19 cellular contexts compared by ENCODE assay signal in the genomic region with DNA sequence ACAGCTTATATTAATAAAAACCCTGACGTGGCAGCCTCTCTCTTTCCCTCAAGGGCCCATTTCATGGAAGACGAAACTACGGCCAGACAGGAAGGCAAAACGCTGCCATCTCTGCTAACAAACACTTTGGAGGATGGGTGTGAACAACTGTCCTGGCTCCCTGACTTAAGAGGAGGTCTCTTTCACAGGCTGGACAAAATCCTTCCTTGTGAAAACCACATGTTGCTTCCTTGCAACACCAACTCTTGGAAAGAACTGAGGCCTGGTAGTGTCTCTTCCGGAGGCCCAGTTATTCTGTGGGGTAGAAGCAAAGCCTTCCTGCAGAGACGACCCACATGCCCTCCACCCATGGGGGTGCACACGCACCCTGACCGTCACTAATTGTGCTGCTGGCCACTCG.
A peak's percentile ranks its signal among the peaks of the same experiment; 100 is the strongest.
DNase-seq lines count a peak whose midpoint lies in the region; ATAC-seq and TF ChIP-seq lines count a peak whose summit lies in the region.
"Had no signal": no experiment of that assay in that cellular context is flagged by ENCODE, and none has a peak within 500 bp of the region (broad histone marks: within the 10 kb centered on the region; RNA-seq: fewer than 3 reads in every experiment).

No MANE protein-coding gene starts in this region.

- no peak overlapping the region for H2BK12ac ChIP-seq in mesenchymal stem cell (ENCODE audit: low read length in 2 of 2)

- H3K9ac ChIP-seq in mesenchymal stem cell (ENCODE audit: low read length) = peak overlapping the region; percentile 17
- H3K9ac ChIP-seq: BLaER1 treated with 17β-estradiol and CSF1 and Interleukin-3, amounts not matched to agents 10 nM and 100 nM had no signal

- no peak overlapping the region for H3K4ac ChIP-seq in mesenchymal stem cell (ENCODE audit: low read depth in 1 of 2, low read length in 2 of 2)

- H3K27me3 ChIP-seq in mesenchymal stem cell (ENCODE audit: control insufficient read depth in 1 of 2, insufficient read depth in 1 of 2, low read length in 2 of 2) = no peaks in the 10 kb centered on the region
- H3K27me3 ChIP-seq: BLaER1 treated with 17β-estradiol and CSF1 and Interleukin-3, amounts not matched to agents 10 nM and 100 nM had no signal

- CTCF ChIA-PET in HEK293 (lab: Yijun Ruan, JAX) = no interaction called here

- POLR2A ChIA-PET in HEK293 (lab: Yijun Ruan, JAX) = no interaction called here

- no peak overlapping the region for H4K91ac ChIP-seq in mesenchymal stem cell (ENCODE audit: low read length)

- no peak overlapping the region for H3K27ac Mint-ChIP-seq in stimulated activated effector memory CD8-positive, alpha-beta T cell treated with anti-CD3 and anti-CD28 coated beads, Interleukin-12 subunit alpha, Interleukin-12 subunit beta, amount 100 ng/mL, for 72 hours
- H3K27ac Mint-ChIP-seq: B cell; CD4-positive, CD25-positive, alpha-beta regulatory T cell; CD8-positive, alpha-beta memory T cell had no signal

- H3K9me3 Mint-ChIP-seq in stimulated activated effector memory CD8-positive, alpha-beta T cell treated with anti-CD3 and anti-CD28 coated beads, Interleukin-12 subunit alpha, Interleukin-12 subunit beta, amount 100 ng/mL, for 72 hours = no peaks in the 10 kb centered on the region
- H3K9me3 Mint-ChIP-seq: CD4-positive, CD25-positive, alpha-beta regulatory T cell; CD8-positive, alpha-beta memory T cell had no signal

- H3K4me3 Mint-ChIP-seq in stimulated activated effector memory CD8-positive, alpha-beta T cell treated with anti-CD3 and anti-CD28 coated beads, Interleukin-12 subunit alpha, Interleukin-12 subunit beta, amount 100 ng/mL, for 72 hours = no peak overlapping the region
- H3K4me3 Mint-ChIP-seq: B cell; CD4-positive, CD25-positive, alpha-beta regulatory T cell; CD8-positive, alpha-beta memory T cell had no signal

- WGBS in mesenchymal stem cell = 93% methylated on average over 9 of the region's 9 CpGs

- peaks cover 5% of the 10 kb centered on the region for H3K4me1 Mint-ChIP-seq in stimulated activated effector memory CD8-positive, alpha-beta T cell treated with anti-CD3 and anti-CD28 coated beads, Interleukin-12 subunit alpha, Interleukin-12 subunit beta, amount 100 ng/mL, for 72 hours
- H3K4me1 Mint-ChIP-seq: B cell had no signal

- H3K4me3 ChIP-seq in AG10803 (ENCODE audit: low read length) (no peak overlapping the region), HEK293 (ENCODE audit: low read depth, low read length) (no peak overlapping the region), mesenchymal stem cell (ENCODE audit: insufficient read depth in 1 of 2, low read depth in 1 of 2, low read length in 2 of 2) (no peak overlapping the region)
- H3K4me3 ChIP-seq: BLaER1 treated with 17β-estradiol and CSF1 and Interleukin-3, amounts not matched to agents 10 nM and 100 nM had no signal

- peaks cover 19% of the 10 kb centered on the region for H3K36me3 Mint-ChIP-seq in stimulated activated effector memory CD8-positive, alpha-beta T cell treated with anti-CD3 and anti-CD28 coated beads, Interleukin-12 subunit alpha, Interleukin-12 subunit beta, amount 100 ng/mL, for 72 hours

- no peak overlapping the region for H3K27ac ChIP-seq in HEK293 (ENCODE audit: extremely low read depth, low read depth, low read length)
- H3K27ac ChIP-seq in mesenchymal stem cell (ENCODE audit: low read length, poor library complexity, severe bottlenecking) = no peak overlapping the region

- H3K4me1 ChIP-seq in HEK293 (ENCODE audit: control insufficient read depth, insufficient read depth, low read length) (no peaks in the 10 kb centered on the region), mesenchymal stem cell (ENCODE audit: control insufficient read depth, insufficient read depth, low read depth, low read length) (no peaks in the 10 kb centered on the region)

- no peak overlapping the region for H2BK15ac ChIP-seq in mesenchymal stem cell (ENCODE audit: low read depth, poor library complexity, severe bottlenecking)

- H3K4me2 ChIP-seq in mesenchymal stem cell (ENCODE audit: low read length, poor library complexity, severe bottlenecking) = no peak overlapping the region
- H3K4me2 ChIP-seq: BLaER1 treated with 17β-estradiol and CSF1 and Interleukin-3, amounts not matched to agents 10 nM and 100 nM had no signal

- DNase-seq in AG10803 (ENCODE audit: low read depth) (peak; percentile 30), mesenchymal stem cell (no peak), foreskin melanocyte (no peak)
- no peak for DNase-seq in stimulated activated effector memory CD8-positive, alpha-beta T cell treated with anti-CD3 and anti-CD28 coated beads, Interleukin-12 subunit alpha, Interleukin-12 subunit beta, amount 100 ng/mL, for 72 hours (ENCODE audit: low spot score in 2 of 2)
- no peak for DNase-seq in activated CD8-positive, alpha-beta memory T cell treated with anti-CD3 and anti-CD28 coated beads for 24 hours
- DNase-seq: 8988T; CD4-positive, CD25-positive, alpha-beta regulatory T cell; CD8-positive, alpha-beta memory T cell; COR-L47; DMS 273 treated with DMSO at 0.1 percent for 48 hours; DMS53; DND-41; EL; GOT3; H7 had no signal

- H2BK120ac ChIP-seq in mesenchymal stem cell (ENCODE audit: low read depth, low read length) = no peak overlapping the region

- no peak overlapping the region for H4K8ac ChIP-seq in mesenchymal stem cell (ENCODE audit: low read length)

- H2BK5ac ChIP-seq in mesenchymal stem cell (ENCODE audit: low read depth, low read length, poor library complexity, severe bottlenecking) = no peak overlapping the region

- H3K79me1 ChIP-seq in mesenchymal stem cell (replicated peaks; ENCODE audit: low read length, poor library complexity, severe bottlenecking) = peaks cover 2% of the 10 kb centered on the region

- H3K23ac ChIP-seq in mesenchymal stem cell (ENCODE audit: low read length in 2 of 2) = no peak overlapping the region

- no peaks in the 10 kb centered on the region for H3K36me3 ChIP-seq in HEK293 (ENCODE audit: control insufficient read depth in 2 of 2, insufficient read depth in 1 of 2, low read length in 2 of 2)
- H3K36me3 ChIP-seq in mesenchymal stem cell (ENCODE audit: control insufficient read depth in 1 of 2, insufficient read depth in 2 of 2, low read depth in 1 of 2, low read length in 2 of 2) = peaks cover 3 to 13% of the 10 kb centered on the region in 2 experiments

- H3K18ac ChIP-seq in mesenchymal stem cell (ENCODE audit: low read depth in 1 of 2, low read length in 2 of 2) = no peak overlapping the region

- H2AK5ac ChIP-seq in mesenchymal stem cell (ENCODE audit: low read length, severe bottlenecking) = no peak overlapping the region

- H3K9me3 ChIP-seq in HEK293 (ENCODE audit: control insufficient read depth, insufficient read depth, low read depth, low read length) (no peaks in the 10 kb centered on the region), mesenchymal stem cell (ENCODE audit: control insufficient read depth, low read length) (peaks cover 6% of the 10 kb centered on the region)

- H3K14ac ChIP-seq in mesenchymal stem cell (ENCODE audit: low read length in 2 of 2) = no peak overlapping the region

- H2AFZ ChIP-seq in mesenchymal stem cell (ENCODE audit: low read depth, low read length) = no peak overlapping the region

- TF ChIP-seq CTCF in AG10803 (conservative IDR thresholded peaks at IDR 0.05; ENCODE audit: low read length) (no peak), HEK293 (tag by site-specific recombination; IDR thresholded peaks at IDR 0.05) (no peak)

- peak; percentile 21 for ATAC-seq in stimulated activated effector memory CD8-positive, alpha-beta T cell treated with anti-CD3 and anti-CD28 coated beads, Interleukin-12 subunit alpha, Interleukin-12 subunit beta, amount 100 ng/mL, for 72 hours
- no peak for ATAC-seq in esophagus mucosa

TF ChIP-seq in HEK293, 187 proteins besides CTCF, POLR2A, EP300 and RAD21:
- peak; percentile 68 for TF ChIP-seq SCRT2 (tag by site-specific recombination; IDR thresholded peaks at IDR 0.05)
- no peak for TF ChIP-seq ZFP3 (tag by site-specific recombination; IDR thresholded peaks at IDR 0.05; ENCODE audit: low read depth)
